10 cellular contexts compared by ENCODE assay signal in the genomic region with DNA sequence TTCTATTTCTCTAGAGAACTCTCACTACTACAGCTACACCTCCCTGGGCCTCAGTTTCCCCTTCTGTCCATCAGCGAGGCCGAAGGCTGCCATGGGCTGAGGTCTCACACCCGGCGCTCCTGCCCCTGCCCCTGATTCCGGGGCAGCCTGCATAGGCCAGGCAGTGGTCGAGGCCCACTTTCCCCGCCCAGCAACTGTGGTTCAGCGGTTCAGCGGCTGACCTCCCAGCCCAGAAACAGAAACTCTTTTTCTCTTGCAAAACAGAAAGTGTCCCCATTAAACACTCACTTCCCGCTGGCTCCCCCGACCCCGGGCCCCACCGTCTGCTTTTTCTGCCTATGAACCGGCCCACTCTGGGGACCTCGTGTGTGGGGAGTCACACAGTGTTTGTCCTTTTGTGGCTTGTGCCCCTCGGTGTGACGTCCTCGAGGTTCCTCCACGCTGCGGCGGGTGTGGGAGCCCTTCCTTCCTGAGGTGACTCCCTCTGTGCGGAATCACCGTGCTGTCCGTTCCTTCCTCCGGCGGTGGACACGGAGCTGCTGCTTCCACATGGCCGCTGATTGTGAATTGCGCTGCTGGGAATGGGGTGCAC. TPM values are rescaled to one million over a fixed set of nuclear protein-coding genes. Genes with fewer than 3 reads are reported as not detected.
DNase-seq lines count a peak whose midpoint lies in the region; ATAC-seq and TF ChIP-seq lines count a peak whose summit lies in the region.
"Had no signal": no experiment of that assay in that cellular context is flagged by ENCODE, and none has a peak within 500 bp of the region (broad histone marks: within the 10 kb centered on the region; RNA-seq: fewer than 3 reads in every experiment).

No MANE protein-coding gene starts in this region.

- H3K4me1 Mint-ChIP-seq in T-helper 2 cell treated with Interferon-gamma antibody and Interleukin-4, amounts not matched to agents 5 μg/mL and 100 μg/mL, for 36 hours (ENCODE audit: low read depth) = peaks cover 27% of the 10 kb centered on the region
- peaks cover 36 to 38% of the 10 kb centered on the region in 2 donors for H3K4me1 Mint-ChIP-seq in effector memory CD8-positive, alpha-beta T cell (ENCODE audit: low read depth in 2 of 2)

- H3K9me2 ChIP-seq in SK-N-SH = no peaks in the 10 kb centered on the region
- H3K9me2 ChIP-seq in Karpas-422 (replicated peaks; ENCODE audit: insufficient read depth, low read length) = no peaks in the 10 kb centered on the region

- no peak for TF ChIP-seq RAD21 in SK-N-SH (IDR thresholded peaks at IDR 0.05; ENCODE audit: low read length)

- H3K36me3 ChIP-seq in SK-N-SH (replicated peaks in 1 of 2; ENCODE audit: control insufficient read depth in 1 of 2, insufficient read depth in 2 of 2, low read length in 1 of 2) (no peaks in the 10 kb centered on the region), Karpas-422 (ENCODE audit: insufficient read depth, low read length) (no peaks in the 10 kb centered on the region)

- H3K4me1 ChIP-seq in SK-N-SH (ENCODE audit: control insufficient read depth in 1 of 2, insufficient read depth in 2 of 2, low read depth in 1 of 2, low read length in 1 of 2) = no peaks in the 10 kb centered on the region; a peak in 1 of 4 replicates
- H3K4me1 ChIP-seq in Karpas-422 (ENCODE audit: low read length) = no peaks in the 10 kb centered on the region

- DNase-seq in SK-N-SH (peak; percentile 28), posterior cingulate gyrus (peak in 6 of 10 donors; percentile 16 to 90 (median 60)), NCI-H146 treated with DMSO at 0.1 percent for 48 hours (lab: John Stamatoyannopoulos, UW; ENCODE audit: unreplicated experiment) (no peak), Karpas-422 (no peak)
- peak; percentile 67 for DNase-seq in T-helper 2 cell treated with Interferon-gamma antibody and Interleukin-4, amounts not matched to agents 5 μg/mL and 100 μg/mL, for 36 hours (ENCODE audit: low spot score)
- DNase-seq in effector memory CD8-positive, alpha-beta T cell = peak; percentile 58 to 69 (median 68)

- WGBS in SK-N-SH (ENCODE audit: low lambda C conversion rate) = 95% methylated on average over 27 of the region's 29 CpGs

- no peaks in the 10 kb centered on the region for H3F3A ChIP-seq in SK-N-SH (replicated peaks; ENCODE audit: insufficient read depth)

- no peaks in the 10 kb centered on the region for H3K79me2 ChIP-seq in SK-N-SH (ENCODE audit: insufficient read depth)
- H3K79me2 ChIP-seq in Karpas-422 (ENCODE audit: low read length) = no peaks in the 10 kb centered on the region

- H3K9ac ChIP-seq in SK-N-SH (no peak overlapping the region), Karpas-422 (ENCODE audit: low read length) (no peak overlapping the region)

- CTCF ChIA-PET in SK-N-SH (lab: Yijun Ruan, JAX) = interaction anchor here (1.3 kb wide), 1 partner anchor 17 kb away, joined by 3 read pairs; no protein-coding TSS in a partner anchor

- H2AFZ ChIP-seq in SK-N-SH (ENCODE audit: low read depth) (no peak overlapping the region), Karpas-422 (ENCODE audit: low read length) (no peak overlapping the region)

- no peaks in the 10 kb centered on the region for H4K20me1 ChIP-seq in SK-N-SH (ENCODE audit: insufficient read depth)
- H4K20me1 ChIP-seq in Karpas-422 (ENCODE audit: insufficient read depth, low read depth, low read length) = no peaks in the 10 kb centered on the region

- POLR2A ChIA-PET in SK-N-SH (lab: Yijun Ruan, JAX) = no interaction called here

- peak overlapping the region; percentile 76 for H3K4me3 Mint-ChIP-seq in T-helper 2 cell treated with Interferon-gamma antibody and Interleukin-4, amounts not matched to agents 5 μg/mL and 100 μg/mL, for 36 hours
- H3K4me3 Mint-ChIP-seq in effector memory CD8-positive, alpha-beta T cell = peak overlapping the region; percentile 82 to 94

- intact Hi-C loops in posterior cingulate gyrus (cut with DNase I) = no loop called here

- H3K9me3 ChIP-seq in SK-N-SH (no peaks in the 10 kb centered on the region), Karpas-422 (ENCODE audit: low read length) (no peaks in the 10 kb centered on the region)

- H3K27me3 Mint-ChIP-seq in T-helper 2 cell treated with Interferon-gamma antibody and Interleukin-4, amounts not matched to agents 5 μg/mL and 100 μg/mL, for 36 hours (ENCODE audit: low read depth) = peaks cover 12% of the 10 kb centered on the region
- no peaks in the 10 kb centered on the region for H3K27me3 Mint-ChIP-seq in effector memory CD8-positive, alpha-beta T cell

- TF ChIP-seq EP300 in SK-N-SH (IDR thresholded peaks at IDR 0.05; ENCODE audit: borderline replicate concordance in 1 of 2, low read depth in 1 of 2, low read length in 1 of 2) = no peak

- no peak overlapping the region for H3K27ac ChIP-seq in SK-N-SH (ENCODE audit: low read depth in 2 of 2, low read length in 1 of 2)
- H3K27ac ChIP-seq in Karpas-422 (ENCODE audit: low read length) = no peak overlapping the region

- ATAC-seq in SK-N-SH treated with all-trans-retinoic acid at 6 μM for 48 hours (no peak), GM18873 (IDR thresholded peaks at IDR 0.05; ENCODE audit: low FRiP score, unreplicated experiment) (no peak)
- ATAC-seq in effector memory CD8-positive, alpha-beta T cell (replicated peaks) = peak; percentile 74

- no peaks in the 10 kb centered on the region for H3K36me3 Mint-ChIP-seq in T-helper 2 cell treated with Interferon-gamma antibody and Interleukin-4, amounts not matched to agents 5 μg/mL and 100 μg/mL, for 36 hours (ENCODE audit: low read depth)
- peaks cover 19% of the 10 kb centered on the region for H3K36me3 Mint-ChIP-seq in effector memory CD8-positive, alpha-beta T cell (ENCODE audit: insufficient read depth)

- H3K27ac Mint-ChIP-seq in T-helper 2 cell treated with Interferon-gamma antibody and Interleukin-4, amounts not matched to agents 5 μg/mL and 100 μg/mL, for 36 hours = peak overlapping the region; percentile 77
- H3K27ac Mint-ChIP-seq in effector memory CD8-positive, alpha-beta T cell = peak overlapping the region; percentile 92 to 95

- no peaks in the 10 kb centered on the region for H3K9me3 Mint-ChIP-seq in T-helper 2 cell treated with Interferon-gamma antibody and Interleukin-4, amounts not matched to agents 5 μg/mL and 100 μg/mL, for 36 hours
- no peaks in the 10 kb centered on the region for H3K9me3 Mint-ChIP-seq in effector memory CD8-positive, alpha-beta T cell

- TF ChIP-seq CTCF in SK-N-SH (IDR thresholded peaks at IDR 0.05) = no peak

- no peak overlapping the region for H3K4me2 ChIP-seq in SK-N-SH
- no peak overlapping the region for H3K4me2 ChIP-seq in Karpas-422 (ENCODE audit: low read depth, low read length, poor library complexity, severe bottlenecking)

- H3K27me3 ChIP-seq in SK-N-SH (ENCODE audit: insufficient read depth) (no peaks in the 10 kb centered on the region), Karpas-422 (ENCODE audit: low read length) (no peaks in the 10 kb centered on the region)

- H3K4me3 ChIP-seq in SK-N-SH (ENCODE audit: low read depth in 2 of 2, low read length in 1 of 2) (no peak overlapping the region), Karpas-422 (ENCODE audit: low read length) (no peak overlapping the region)

TF ChIP-seq in SK-N-SH, 30 proteins besides CTCF, POLR2A, EP300 and RAD21:
- TF ChIP-seq ELF1 (IDR thresholded peaks at IDR 0.05) = no peak
- TF ChIP-seq GABPA (IDR thresholded peaks at IDR 0.05; ENCODE audit: low read depth) = no peak
- TF ChIP-seq MAX (IDR thresholded peaks at IDR 0.05; ENCODE audit: low read depth) = no peak
- no peak for TF ChIP-seq POLR2AphosphoS5 (IDR thresholded peaks at IDR 0.05; ENCODE audit: low read depth, low read length)
- no peak for TF ChIP-seq FOXM1 (IDR thresholded peaks at IDR 0.05; ENCODE audit: low read depth)
- TF ChIP-seq RFX5 (IDR thresholded peaks at IDR 0.05; ENCODE audit: low read length) = no peak

TF ChIP-seq in SK-N-SH treated with all-trans-retinoic acid at 6 μM for 48 hours, 23 proteins besides CTCF, POLR2A, EP300 and RAD21 (continues in another document):
- TF ChIP-seq BACH2 (CRISPR knock-in tag; IDR thresholded peaks at IDR 0.05; ENCODE audit: borderline replicate concordance) (no peak), ARNTL (CRISPR knock-in tag; IDR thresholded peaks at IDR 0.05; ENCODE audit: borderline replicate concordance, low read depth) (no peak), OSR1 (CRISPR knock-in tag; IDR thresholded peaks at IDR 0.05) (no peak), RARB (CRISPR knock-in tag; IDR thresholded peaks at IDR 0.05) (no peak)
- TF ChIP-seq, protein P1, sequence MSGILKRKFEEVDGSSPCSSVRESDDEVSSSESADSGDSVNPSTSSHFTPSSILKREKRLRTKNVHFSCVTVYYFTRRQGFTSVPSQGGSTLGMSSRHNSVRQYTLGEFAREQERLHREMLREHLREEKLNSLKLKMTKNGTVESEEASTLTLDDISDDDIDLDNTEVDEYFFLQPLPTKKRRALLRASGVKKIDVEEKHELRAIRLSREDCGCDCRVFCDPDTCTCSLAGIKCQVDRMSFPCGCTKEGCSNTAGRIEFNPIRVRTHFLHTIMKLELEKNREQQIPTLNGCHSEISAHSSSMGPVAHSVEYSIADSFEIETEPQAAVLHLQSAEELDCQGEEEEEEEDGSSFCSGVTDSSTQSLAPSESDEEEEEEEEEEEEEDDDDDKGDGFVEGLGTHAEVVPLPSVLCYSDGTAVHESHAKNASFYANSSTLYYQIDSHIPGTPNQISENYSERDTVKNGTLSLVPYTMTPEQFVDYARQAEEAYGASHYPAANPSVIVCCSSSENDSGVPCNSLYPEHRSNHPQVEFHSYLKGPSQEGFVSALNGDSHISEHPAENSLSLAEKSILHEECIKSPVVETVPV (CRISPR knock-in tag; IDR thresholded peaks at IDR 0.05) = no peak

RNA-seq across cellular contexts. Expression of gene PDCD1, which starts 16.0 kb away (rescaled TPM):
- polyA plus RNA-seq in SK-N-SH (2012; rRNA removed) = not detected in 2 replicates
- polyA plus RNA-seq in SK-N-SH (2012; cell fraction: cytosol; rRNA removed) = not detected in 2 replicates
- not detected in 2 replicates for polyA plus RNA-seq in SK-N-SH (2012; cell fraction: nucleus; rRNA removed)
- 0.07 TPM in 1 of 2 replicates, not detected in the other for total RNA-seq in Karpas-422 (2014; rRNA removed; shearing (Covaris generic); ENCODE audit: low replicate concordance)
- total RNA-seq: fibroblast of lung, NCI-H460 had no signal
- polyA plus RNA-seq: fibroblast of lung had no signal

RNA-seq across cellular contexts. Expression of gene RTP5, which starts 26.8 kb away (rescaled TPM):
- not detected in 2 replicates for polyA plus RNA-seq in SK-N-SH (2012; rRNA removed)
- not detected in 2 replicates for polyA plus RNA-seq in SK-N-SH (2012; cell fraction: cytosol; rRNA removed)
- polyA plus RNA-seq in SK-N-SH (2012; cell fraction: nucleus; rRNA removed) = not detected in 2 replicates
- total RNA-seq in Karpas-422 (2014; rRNA removed; shearing (Covaris generic); ENCODE audit: low replicate concordance) = not detected in 2 replicates
- total RNA-seq: fibroblast of lung, NCI-H460 had no signal
- polyA plus RNA-seq: fibroblast of lung had no signal

RNA-seq across cellular contexts. Expression of gene NEU4, which starts 33.7 kb away (rescaled TPM):
- polyA plus RNA-seq in SK-N-SH (2012; rRNA removed) = 0.05 TPM in 1 of 2 replicates, not detected in the other
- 0.03 and 0.07 TPM in 2 replicates for polyA plus RNA-seq in SK-N-SH (2012; cell fraction: cytosol; rRNA removed)
- polyA plus RNA-seq in SK-N-SH (2012; cell fraction: nucleus; rRNA removed) = 0.54 and 0.62 TPM in 2 replicates
- total RNA-seq in Karpas-422 (2014; rRNA removed; shearing (Covaris generic); ENCODE audit: low replicate concordance) = not detected in 2 replicates
- total RNA-seq: fibroblast of lung had no signal
- polyA plus RNA-seq: fibroblast of lung had no signal

Comparison
In these comparisons a context has a peak if more than half of its experiments do, and no peak if none do; other contexts are left out.
1. DNase-seq: peak in SK-N-SH (single experiment), T-helper 2 cell treated with Interferon-gamma antibody and Interleukin-4, amounts not matched to agents 5 μg/mL and 100 μg/mL, for 36 hours (single experiment), effector memory CD8-positive, alpha-beta T cell (3 of 3) and posterior cingulate gyrus (6 of 10); none in NCI-H146 treated with DMSO at 0.1 percent for 48 hours (single experiment) and Karpas-422 (single experiment).